ENCODE assay signal across 8 cellular contexts in genomic region chr1:213560226-213560625, GRCh38.
"Had no signal": no experiment of that assay in that cellular context is flagged by ENCODE, and none has a peak within 500 bp of the region (broad histone marks: within the 10 kb centered on the region; RNA-seq: fewer than 3 reads in every experiment).

No MANE protein-coding gene starts in this region.

- DNase-seq: GDM1, GF-D8 had no signal

- H3K4me3 ChIP-seq: GM12878 had no signal

- FAIRE-seq: G401.6, GM12878, GM12891, GM12892, GM18507, GM19239 had no signal

- ATAC-seq: GM12878 had no signal
